8 cellular contexts compared by ENCODE assay signal in the genomic region with DNA sequence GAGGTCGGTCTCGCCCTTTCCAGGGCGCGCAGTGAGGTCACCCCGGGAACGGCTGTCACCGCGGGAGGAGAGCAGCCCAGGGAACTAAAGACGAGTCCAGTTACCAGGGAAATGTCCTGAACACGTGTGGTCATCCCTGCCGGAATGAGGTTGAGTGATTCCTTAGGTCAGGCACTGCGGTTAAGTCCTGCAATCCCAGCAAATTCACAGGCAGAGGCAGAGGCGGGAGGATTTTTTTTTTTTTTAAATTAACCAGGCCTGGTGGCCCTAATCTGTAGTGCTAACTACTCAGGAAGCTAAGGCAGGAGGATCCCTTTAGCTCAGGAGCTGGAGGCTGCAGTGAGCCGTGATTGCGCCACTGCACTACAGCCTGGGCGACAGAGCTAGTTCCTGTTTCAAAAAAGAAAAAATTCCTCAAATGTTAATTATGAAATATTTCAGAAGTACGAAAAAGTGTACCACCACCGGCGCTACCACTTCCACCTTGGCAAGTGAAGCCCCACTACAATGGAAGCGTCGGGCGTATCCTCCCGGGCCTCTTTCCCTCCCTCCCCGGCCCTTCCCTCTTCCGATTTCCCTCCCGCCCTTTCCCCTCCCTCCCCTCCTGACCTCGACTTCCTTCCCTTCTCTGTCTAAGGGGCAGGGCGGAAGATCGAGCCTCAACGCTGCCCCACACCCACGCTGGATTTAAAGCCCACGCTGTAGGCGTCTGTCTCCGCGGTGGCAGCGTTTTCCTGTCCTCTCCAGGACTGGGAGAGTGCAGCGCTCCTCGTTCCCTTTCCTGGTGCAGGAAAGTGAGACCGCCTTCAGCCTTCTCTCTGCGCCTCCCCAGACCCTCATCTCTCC. TPM values are rescaled to one million over a fixed set of nuclear protein-coding genes. Genes with fewer than 3 reads are reported as not detected.
A peak's percentile ranks its signal among the peaks of the same experiment; 100 is the strongest.
DNase-seq lines count a peak whose midpoint lies in the region; TF ChIP-seq lines count a peak whose summit lies in the region.

No MANE protein-coding gene starts in this region.

- BruUV-seq in mammary epithelial cell (replicated peaks; lab: Mats Ljungman, UMichigan) = no TSS peak

- DNase-seq in SIG-M5 treated with dmso at 0.1 percent for 504 hours (lab: John Stamatoyannopoulos, UW; ENCODE audit: unreplicated experiment) (peak; percentile 96), mammary epithelial cell (peak; percentile 1), iPS-NIHi7 (ENCODE audit: extremely low spot score) (peak; percentile 65), RPMI8226 (no peak), NCI-H187 (lab: John Stamatoyannopoulos, UW) (no peak), NCI-H1048 (lab: John Stamatoyannopoulos, UW) (no peak)

- dilution Hi-C loops in mammary epithelial cell (cut with HindIII; ENCODE audit: low sequenced_read_pairs) = no loop called here

- CTCF ChIA-PET in mammary epithelial cell (lab: Charles Lee; ENCODE audit: low non-redundant PET) = no interaction called here

- no peak overlapping the region for H3K27ac ChIP-seq in mammary epithelial cell (ENCODE audit: insufficient read depth, low read depth, low read length)

- H3K36me3 ChIP-seq in mammary epithelial cell (ENCODE audit: insufficient read depth, low read length) = no peaks in the 10 kb centered on the region
- H3K36me3 ChIP-seq in skeletal muscle satellite cell (ENCODE audit: insufficient read depth, low read length) = no peaks in the 10 kb centered on the region

- H3K27me3 ChIP-seq in mammary epithelial cell (ENCODE audit: insufficient read depth, low read length) (peaks cover 31% of the 10 kb centered on the region), skeletal muscle satellite cell (ENCODE audit: control insufficient read depth, insufficient read depth, low read length) (peaks cover 35% of the 10 kb centered on the region)

- in situ Hi-C loops in mammary epithelial cell (cut with MboI; ENCODE audit: low sequenced_read_pairs in 2 of 2) = no loop called here

- H2AFZ ChIP-seq in mammary epithelial cell (ENCODE audit: low read depth, low read length) = peak overlapping the region; percentile 82

- H3K9ac ChIP-seq in mammary epithelial cell (ENCODE audit: insufficient read depth, low read length) (no peak overlapping the region), skeletal muscle satellite cell (ENCODE audit: low read depth, low read length) (peak overlapping the region; percentile 46)

- H3K79me2 ChIP-seq in mammary epithelial cell (ENCODE audit: insufficient read depth, low read length) = no peaks in the 10 kb centered on the region

- 11% methylated on average over 25 of the region's 40 CpGs for WGBS in mammary epithelial cell (ENCODE audit: low coverage, missing lambda C conversion rate)

- H3K4me3 ChIP-seq in GM08714 (ENCODE audit: low read length) = peak overlapping the region; percentile 39; the same call in 1 of the 2 replicates
- H3K4me3 ChIP-seq in mammary epithelial cell (replicated peaks in 1 of 3; ENCODE audit: insufficient read depth in 1 of 3, low read depth in 2 of 3, low read length in 3 of 3) = peak overlapping the region; percentile 29 to 38 (median 29)
- peak overlapping the region; percentile 66 for H3K4me3 ChIP-seq in skeletal muscle satellite cell (ENCODE audit: low read length)

- intact Hi-C loops in mammary epithelial cell (cut with micrococcal nuclease) = no loop called here

- TF ChIP-seq CTCF in mammary epithelial cell (conservative IDR thresholded peaks at IDR 0.05 in 1 of 2, IDR thresholded peaks at IDR 0.05 in 1 of 2; ENCODE audit: extremely low read depth in 1 of 2, insufficient read depth in 1 of 2, low read depth in 1 of 2, low read length in 2 of 2) = no peak

- H3K4me1 ChIP-seq in mammary epithelial cell (ENCODE audit: insufficient read depth, low read length) (peaks cover 3% of the 10 kb centered on the region), skeletal muscle satellite cell (ENCODE audit: control insufficient read depth, insufficient read depth, low read length) (peaks cover 11% of the 10 kb centered on the region)

- H4K20me1 ChIP-seq in mammary epithelial cell (ENCODE audit: insufficient read depth, low read length) = no peaks in the 10 kb centered on the region

- H3K4me2 ChIP-seq in mammary epithelial cell (ENCODE audit: insufficient read depth, low read depth, low read length) (peak overlapping the region; percentile 66), skeletal muscle satellite cell (ENCODE audit: low read length) (peak overlapping the region; percentile 66)

- H3K9me3 ChIP-seq in mammary epithelial cell (replicated peaks; ENCODE audit: insufficient read depth, low read length) (no peaks in the 10 kb centered on the region), skeletal muscle satellite cell (replicated peaks; ENCODE audit: low read length) (no peaks in the 10 kb centered on the region)

RNA-seq across cellular contexts. Expression of gene SLFN11, which starts 27.3 kb away (rescaled TPM):
- under 1 TPM in 1 of 2 donors, not detected in 1; 0.50 TPM for total RNA-seq in mammary epithelial cell
- polyA plus RNA-seq in mammary epithelial cell = 0.14 TPM
- not detected for polyA minus RNA-seq in mammary epithelial cell
- total RNA-seq in skeletal muscle satellite cell (2012; rRNA removed) = 77.1 and 97.1 TPM in 2 replicates

Comparison
In these comparisons a context has a peak if more than half of its experiments do, and no peak if none do; other contexts are left out.
1. DNase-seq: peak in SIG-M5 treated with dmso at 0.1 percent for 504 hours (single experiment), mammary epithelial cell (single experiment) and iPS-NIHi7 (single experiment); none in RPMI8226 (single experiment), NCI-H187 (0 of 2) and NCI-H1048 (single experiment).
2. Peak in every context shown above with its lines, with median percentiles within 50 percentile points of each other: H3K4me3 ChIP-seq.